11 cellular contexts compared by ENCODE assay signal in the genomic region with DNA sequence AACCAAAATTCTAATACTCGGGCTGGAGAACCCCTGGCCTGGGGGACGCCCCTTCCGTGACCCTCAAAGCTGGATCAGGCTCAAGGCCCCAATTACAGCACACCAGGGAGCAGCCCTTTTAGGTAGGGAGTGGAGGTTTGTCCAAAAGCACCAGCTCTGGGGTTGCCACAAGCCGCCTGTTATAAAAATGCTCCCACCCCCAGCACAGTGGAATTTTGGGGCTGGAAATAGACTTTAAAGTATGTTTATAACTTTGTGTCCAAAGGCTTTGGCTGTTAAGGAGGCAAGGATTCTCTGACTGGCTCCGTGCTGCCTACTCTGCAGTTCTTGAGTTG. TPM values are rescaled to one million over a fixed set of nuclear protein-coding genes. Genes with fewer than 3 reads are reported as not detected.
DNase-seq lines count a peak whose midpoint lies in the region; ATAC-seq and TF ChIP-seq lines count a peak whose summit lies in the region.
"Had no signal": no experiment of that assay in that cellular context is flagged by ENCODE, and none has a peak within 500 bp of the region (broad histone marks: within the 10 kb centered on the region; RNA-seq: fewer than 3 reads in every experiment).

No MANE protein-coding gene starts in this region.

- no peaks in the 10 kb centered on the region for H4K20me1 ChIP-seq in GM23248 (ENCODE audit: insufficient read depth)

- TF ChIP-seq CTCF in esophagus muscularis mucosa (IDR thresholded peaks at IDR 0.05) (no peak), gastrocnemius medialis (IDR thresholded peaks at IDR 0.05 in 4 of 5, conservative IDR thresholded peaks at IDR 0.05 in 1 of 5) (peak in 2 of 5 experiments; percentile 7 to 23)

- 23% methylated on average over 5 of the region's 5 CpGs for WGBS in GM23248 (ENCODE audit: low coverage in 1 of 2, low lambda C conversion rate in 2 of 2, missing lambda C conversion rate in 2 of 2), 2 experiments
- 24% methylated on average over 5 of the region's 5 CpGs for WGBS in esophagus muscularis mucosa

- TF ChIP-seq POLR2A in esophagus muscularis mucosa (IDR thresholded peaks at IDR 0.05; ENCODE audit: low read depth) = no peak
- TF ChIP-seq POLR2A in gastrocnemius medialis (IDR thresholded peaks at IDR 0.05) = no peak

- no peaks in the 10 kb centered on the region for H3K79me2 ChIP-seq in GM23248 (ENCODE audit: insufficient read depth)

- H3K4me2 ChIP-seq in GM23248 (ENCODE audit: unreplicated experiment) = peak overlapping the region; percentile 100

- H3K9ac ChIP-seq in GM23248 = no peak overlapping the region

- H3K4me1 ChIP-seq in GM23248 (ENCODE audit: insufficient read depth) (no peaks in the 10 kb centered on the region), SJCRH30 (no peaks in the 10 kb centered on the region), esophagus muscularis mucosa (peaks cover 15 to 20% (median 17%) of the 10 kb centered on the region in 4 donors), gastrocnemius medialis (peaks cover 3 to 10% of the 10 kb centered on the region in 2 donors)

- H3K36me3 ChIP-seq in GM23248 (ENCODE audit: low read depth) = no peaks in the 10 kb centered on the region; the same call in 1 of the 2 replicates
- H3K36me3 ChIP-seq in SJCRH30 = peaks cover 14% of the 10 kb centered on the region; the same call in 1 of the 2 replicates
- H3K36me3 ChIP-seq in esophagus muscularis mucosa = peaks cover 34 to 48% (median 43%) of the 10 kb centered on the region in 4 donors
- H3K36me3 ChIP-seq in gastrocnemius medialis = peaks cover 0 to 35% of the 10 kb centered on the region in 2 donors
- H3K36me3 ChIP-seq in H7 (replicated peaks; ENCODE audit: control insufficient read depth, insufficient read depth, low read length) = peaks cover 25% of the 10 kb centered on the region

- intact Hi-C loops in esophagus muscularis mucosa (cut with DNase I) = no loop called here
- intact Hi-C loops in gastrocnemius medialis (cut with DNase I; ENCODE audit: low total_unique reads) = loop anchor here (1.0 kb wide), 1 partner anchor 112 kb away; no protein-coding TSS in a partner anchor

- H3K27ac ChIP-seq in GM23248 (no peak overlapping the region), SJCRH30 (no peak overlapping the region), esophagus muscularis mucosa (replicated peaks in 1 of 4) (peak overlapping the region in 1 of 4 donors; percentile 48), gastrocnemius medialis (no peak overlapping the region)

- H3K9me3 ChIP-seq in GM23248 (ENCODE audit: low read depth) (no peaks in the 10 kb centered on the region), SJCRH30 (replicated peaks) (no peaks in the 10 kb centered on the region), esophagus muscularis mucosa (no peaks in the 10 kb centered on the region), gastrocnemius medialis (no peaks in the 10 kb centered on the region)
- H3K9me3 ChIP-seq: tibial nerve had no signal

- H3K27me3 ChIP-seq in GM23248 (replicated peaks; ENCODE audit: insufficient read depth) = no peaks in the 10 kb centered on the region
- no peaks in the 10 kb centered on the region for H3K27me3 ChIP-seq in SJCRH30
- H3K27me3 ChIP-seq in esophagus muscularis mucosa = no peaks in the 10 kb centered on the region
- H3K27me3 ChIP-seq in gastrocnemius medialis = peaks cover 0 to 4% (median 3%) of the 10 kb centered on the region in 3 donors
- H3K27me3 ChIP-seq in H7 (ENCODE audit: control insufficient read depth, insufficient read depth, low read length) = no peaks in the 10 kb centered on the region
- H3K27me3 ChIP-seq: tibial nerve had no signal

- ATAC-seq in gastrocnemius medialis (no peak), GM18517 (IDR thresholded peaks at IDR 0.05; ENCODE audit: unreplicated experiment) (no peak), GM21529 (IDR thresholded peaks at IDR 0.05; ENCODE audit: unreplicated experiment) (no peak)
- ATAC-seq in activated CD4-positive, CD25-positive, alpha-beta regulatory T cell treated with anti-CD3 and anti-CD28 coated beads, Interleukin-2, amount 50 U/mL, for 24 hours = no peak

- H3F3A ChIP-seq in GM23248 (ENCODE audit: insufficient read depth) = peaks cover 8% of the 10 kb centered on the region

- H3K4me3 ChIP-seq in GM23248 (peak overlapping the region; percentile 94), SJCRH30 (peak overlapping the region; percentile 71), esophagus muscularis mucosa (peak overlapping the region; percentile 64 to 93 (median 75)), gastrocnemius medialis (peak overlapping the region in 3 of 4 donors; percentile 64 to 78 (median 73)), H7 (ENCODE audit: insufficient read depth, low read depth, low read length) (no peak overlapping the region)

- H3K9me2 ChIP-seq in GM23248 (ENCODE audit: insufficient read depth) = no peaks in the 10 kb centered on the region

- no peak for TF ChIP-seq EP300 in esophagus muscularis mucosa (IDR thresholded peaks at IDR 0.05)

- in situ Hi-C loops in GM23248 (cut with MboI) = loop anchor here (5.0 kb wide), 1 partner anchor 107 kb away; the partner anchor contains the start of gene CILP2
- in situ Hi-C loops in gastrocnemius medialis (cut with MboI; ENCODE audit: low sequenced_read_pairs in 4 of 4) = loop anchor here in 3 of 4 donors (5.0 to 10.0 kb wide), 3 partner anchors 109 to 119 kb away; partner anchors contain the start of genes CILP2 (in 1 of the 3) and YJEFN3 (in 1 of the 3)

- DNase-seq in GM23248 (no peak), SJCRH30 (no peak), esophagus muscularis mucosa (ENCODE audit: extremely low spot score) (no peak), gastrocnemius medialis (no peak), H7 (no peak)
- DNase-seq: SHP77 treated with DMSO at 0.1 percent for 48 hours had no signal

- peak overlapping the region; percentile 89; the same call in 1 of the 2 replicates for H2AFZ ChIP-seq in GM23248

RNA-seq across cellular contexts. Expression of gene GMIP, which starts 0.6 kb away (rescaled TPM):
- 2.9 and 5.0 TPM in 2 replicates for total RNA-seq in GM23248 (2014; rRNA removed; shearing (Covaris generic))
- polyA plus RNA-seq in GM23248 (2016; fragmentation: Nextera tagmentation; extraction: Ambion mirVana) = 3.0 and 3.1 TPM in 2 replicates
- 3.2 and 4.6 TPM in 2 replicates for total RNA-seq in SJCRH30 (2014; rRNA removed; shearing (Covaris generic))
- total RNA-seq in esophagus muscularis mucosa (10 to 100 TPM in 1 of 4 donors, 1 to 10 TPM in 3; 6.9 to 15.9 (median 7.5) TPM), gastrocnemius medialis (1 to 10 TPM in 3 of 4 donors, not detected in 1; 1.2 to 2.6 (median 1.6) TPM)
- 6.6 and 6.7 TPM in 2 replicates for total RNA-seq in H7 (2014; rRNA removed; shearing (Covaris generic))

RNA-seq across cellular contexts. Expression of gene LPAR2, which starts 16.0 kb away (rescaled TPM):
- 0.13 and 1.8 TPM in 2 replicates for total RNA-seq in GM23248 (2014; rRNA removed; shearing (Covaris generic))
- polyA plus RNA-seq in GM23248 (2016; fragmentation: Nextera tagmentation; extraction: Ambion mirVana) = 0.72 and 1.3 TPM in 2 replicates
- total RNA-seq in SJCRH30 (2014; rRNA removed; shearing (Covaris generic)) = 1.5 and 1.9 TPM in 2 replicates
- 1 to 10 TPM in 2 of 4 donors, under 1 TPM in 2; 0.69 to 2.7 (median 1.0) TPM for total RNA-seq in esophagus muscularis mucosa
- 1 to 10 TPM in 1 of 4 donors, under 1 TPM in 2, not detected in 1; 0.15 to 1.3 (median 0.27) TPM for total RNA-seq in gastrocnemius medialis
- total RNA-seq in H7 (2014; rRNA removed; shearing (Covaris generic)) = 44.0 and 45.0 TPM in 2 replicates

RNA-seq across cellular contexts. Expression of gene ATP13A1, which starts 19.5 kb away (rescaled TPM):
- 86.6 and 101 TPM in 2 replicates for total RNA-seq in GM23248 (2014; rRNA removed; shearing (Covaris generic))
- polyA plus RNA-seq in GM23248 (2016; fragmentation: Nextera tagmentation; extraction: Ambion mirVana) = 42.3 TPM in 2 replicates
- 28.8 and 29.3 TPM in 2 replicates for total RNA-seq in SJCRH30 (2014; rRNA removed; shearing (Covaris generic))
- total RNA-seq in esophagus muscularis mucosa (100 to 1,000 TPM in 1 of 4 donors, 10 to 100 TPM in 3; 59.3 to 104 (median 81.7) TPM), gastrocnemius medialis (100 to 1,000 TPM in 2 of 4 donors, 10 to 100 TPM in 2; 51.8 to 111 (median 82.8) TPM)
- total RNA-seq in H7 (2014; rRNA removed; shearing (Covaris generic)) = 36.2 and 40.6 TPM in 2 replicates

RNA-seq across cellular contexts. Expression of gene ZNF101, which starts 24.6 kb away (rescaled TPM):
- total RNA-seq in GM23248 (2014; rRNA removed; shearing (Covaris generic)) = 3.7 and 11.4 TPM in 2 replicates
- polyA plus RNA-seq in GM23248 (2016; fragmentation: Nextera tagmentation; extraction: Ambion mirVana) = 3.7 and 4.5 TPM in 2 replicates
- 17.9 and 19.5 TPM in 2 replicates for total RNA-seq in SJCRH30 (2014; rRNA removed; shearing (Covaris generic))
- 1 to 10 TPM; 4.5 to 7.1 (median 5.7) TPM for total RNA-seq in esophagus muscularis mucosa
- total RNA-seq in gastrocnemius medialis = 1 to 10 TPM in 3 of 4 donors, under 1 TPM in 1; 0.39 to 9.7 (median 2.5) TPM
- total RNA-seq in H7 (2014; rRNA removed; shearing (Covaris generic)) = 24.1 and 24.9 TPM in 2 replicates

RNA-seq across cellular contexts. Expression of gene PBX4, which starts 25.5 kb away (rescaled TPM):
- total RNA-seq in GM23248 (2014; rRNA removed; shearing (Covaris generic)) = 0.32 TPM in 1 of 2 replicates, not detected in the other
- 0.63 and 0.71 TPM in 2 replicates for polyA plus RNA-seq in GM23248 (2016; fragmentation: Nextera tagmentation; extraction: Ambion mirVana)
- total RNA-seq in SJCRH30 (2014; rRNA removed; shearing (Covaris generic)) = 3.6 and 3.7 TPM in 2 replicates
- total RNA-seq in esophagus muscularis mucosa = 1 to 10 TPM in 1 of 4 donors, under 1 TPM in 2, not detected in 1; 0.66 to 3.7 (median 0.98) TPM
- total RNA-seq in gastrocnemius medialis = not detected
- 0.94 and 2.7 TPM in 2 replicates for total RNA-seq in H7 (2014; rRNA removed; shearing (Covaris generic))
- total RNA-seq: cardiac septum had no signal

Comparison
In these comparisons a context has a peak if more than half of its experiments do, and no peak if none do; other contexts are left out.
1. RNA of gene LPAR2, which starts 16.0 kb away (total RNA-seq): 44.0 to 45.0 TPM in H7; 1.5 to 1.9 TPM in SJCRH30, 0.13 to 1.8 TPM in GM23248, 0.69 to 2.7 TPM in esophagus muscularis mucosa and 0.15 to 1.3 TPM in gastrocnemius medialis; every median in the first group is over 10 times any median in the second.